In the genomic region with DNA sequence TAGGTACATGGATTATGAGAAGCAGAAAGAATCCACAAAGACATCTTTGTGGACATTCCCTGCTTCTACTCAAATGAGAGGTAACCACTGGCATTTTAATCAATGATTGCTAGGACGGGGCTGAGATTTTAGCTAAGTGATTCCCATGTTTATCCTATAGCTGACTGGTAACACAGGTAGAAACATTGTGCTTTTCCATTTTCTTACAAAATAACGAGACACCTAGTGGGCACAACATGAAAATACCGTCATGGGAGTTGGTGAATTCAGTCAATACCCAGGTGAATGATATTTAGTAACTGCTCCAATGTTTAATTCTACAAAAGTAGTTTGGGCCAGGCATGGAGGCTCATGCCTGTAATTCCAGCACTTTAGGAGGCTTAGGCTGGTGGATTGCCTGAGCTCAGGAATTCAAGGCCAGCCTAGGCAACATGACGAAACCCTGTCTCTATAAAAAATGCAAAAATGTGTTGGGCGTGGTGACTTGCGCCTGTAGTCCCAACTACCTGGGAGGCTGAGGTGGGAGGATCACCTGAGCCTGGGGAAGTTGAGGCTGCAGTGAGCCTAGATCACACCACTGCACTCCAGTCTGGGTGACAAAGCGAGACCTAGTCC, we compare ENCODE assay signal across 9 cellular contexts. TPM values are rescaled to one million over a fixed set of nuclear protein-coding genes. Genes with fewer than 3 reads are reported as not detected.
A peak's percentile ranks its signal among the peaks of the same experiment; 100 is the strongest.
DNase-seq lines count a peak whose midpoint lies in the region; ATAC-seq, FAIRE-seq and TF ChIP-seq lines count a peak whose summit lies in the region.
"Had no signal": no experiment of that assay in that cellular context is flagged by ENCODE, and none has a peak within 500 bp of the region (broad histone marks: within the 10 kb centered on the region; RNA-seq: fewer than 3 reads in every experiment).

No MANE protein-coding gene starts in this region.

- H3K4me1 Mint-ChIP-seq in CD8-positive, alpha-beta memory T cell = peaks cover 59 to 64% (median 63%) of the 10 kb centered on the region in 3 donors

- in situ Hi-C loops in GM13976 (cut with MboI; ENCODE audit: low sequenced_read_pairs, unreplicated experiment) = no loop called here

- peak overlapping the region; percentile 39 for H3K4me3 ChIP-seq in CD8-positive, alpha-beta memory T cell (ENCODE audit: low read length)
- H3K4me3 ChIP-seq in endothelial cell of umbilical vein (replicated peaks in 1 of 3; ENCODE audit: insufficient read depth in 1 of 3, low read depth in 1 of 3, low read length in 3 of 3) (no peak overlapping the region), psoas muscle (no peak overlapping the region)
- H3K4me3 ChIP-seq: SJSA1 had no signal

- 75 to 81% (median 76%) methylated on average over 7 of the region's 7 CpGs for WGBS in psoas muscle, 3 donors

- FAIRE-seq in endothelial cell of umbilical vein (lab: Jason Lieb, UNC) = peak; percentile 91

- no peak for TF ChIP-seq POLR2A in endothelial cell of umbilical vein (IDR thresholded peaks at IDR 0.05; ENCODE audit: low read depth, low read length)

- H2AFZ ChIP-seq in endothelial cell of umbilical vein (ENCODE audit: low read depth, low read length) = no peak overlapping the region

- no peaks in the 10 kb centered on the region for H3K9me1 ChIP-seq in endothelial cell of umbilical vein (replicated peaks; ENCODE audit: control insufficient read depth, extremely low read depth, insufficient read depth, low read length)

- no TSS peak for BruUV-seq in endothelial cell of umbilical vein (replicated peaks; lab: Mats Ljungman, UMichigan)

- no peaks in the 10 kb centered on the region for H3K27me3 Mint-ChIP-seq in CD8-positive, alpha-beta memory T cell

- H3K4me3 Mint-ChIP-seq in CD8-positive, alpha-beta memory T cell = peak overlapping the region; percentile 17 to 72 (median 57)

- peaks cover 0 to 5% (median 0%) of the 10 kb centered on the region in 3 donors for H3K36me3 Mint-ChIP-seq in CD8-positive, alpha-beta memory T cell

- no peaks in the 10 kb centered on the region for H3K36me3 ChIP-seq in CD8-positive, alpha-beta memory T cell (ENCODE audit: insufficient read depth, low read length)
- no peaks in the 10 kb centered on the region for H3K36me3 ChIP-seq in endothelial cell of umbilical vein (ENCODE audit: control insufficient read depth in 2 of 2, extremely low read depth in 1 of 2, insufficient read depth in 2 of 2, low read length in 2 of 2)
- H3K36me3 ChIP-seq in psoas muscle (ENCODE audit: insufficient read depth in 1 of 2, low read depth in 1 of 2) = no peaks in the 10 kb centered on the region
- H3K36me3 ChIP-seq: SJSA1 had no signal

- intact Hi-C loops in endothelial cell of umbilical vein (cut with micrococcal nuclease) (loop anchor here (1.0 kb wide), 1 partner anchor 191 kb away; no protein-coding TSS in a partner anchor), psoas muscle (cut with DNase I) (loop anchor here in 1 of 2 donors (2.0 to 10.0 kb wide), 2 partner anchors 36 to 194 kb away; partner anchors contain the start of gene DENND4A)

- H3K27ac ChIP-seq in CD8-positive, alpha-beta memory T cell (ENCODE audit: low read depth, low read length) = peak overlapping the region; percentile 57
- H3K27ac ChIP-seq in endothelial cell of umbilical vein (ENCODE audit: insufficient read depth, low read depth, low read length) (no peak overlapping the region), psoas muscle (no peak overlapping the region)
- H3K27ac ChIP-seq: SJSA1 had no signal

- dilution Hi-C loops in endothelial cell of umbilical vein (cut with MboI; ENCODE audit: extremely low pct_ligation_motif_present, low sequenced_read_pairs) = no loop called here

- peak in 2 of 5 donors; percentile 48 to 65 for DNase-seq in CD8-positive, alpha-beta memory T cell
- DNase-seq in GM13976 (ENCODE audit: low spot score) (no peak), RPMI8226 (peak; percentile 70), endothelial cell of umbilical vein (ENCODE audit: low read depth, low spot score) (peak; percentile 63), psoas muscle (no peak), GM19240 (ENCODE audit: insufficient read length, low spot score) (no peak), NCI-H1930 (lab: John Stamatoyannopoulos, UW) (no peak)

- H3K27me3 ChIP-seq in CD8-positive, alpha-beta memory T cell (ENCODE audit: insufficient read depth, low read length, poor library complexity, severe bottlenecking) = no peaks in the 10 kb centered on the region
- H3K27me3 ChIP-seq in endothelial cell of umbilical vein (ENCODE audit: control insufficient read depth in 2 of 2, insufficient read depth in 2 of 2, low read length in 2 of 2) = no peaks in the 10 kb centered on the region
- H3K27me3 ChIP-seq in psoas muscle (ENCODE audit: insufficient read depth in 3 of 3, low read length in 2 of 3) = no peaks in the 10 kb centered on the region
- H3K27me3 ChIP-seq: SJSA1 had no signal

- POLR2A ChIA-PET in CD8-positive, alpha-beta memory T cell (lab: Charles Lee) = interaction anchor here (0.7 to 1.9 kb wide), 3 partner anchors 22 to 58 kb away, joined by 3 to 19 read pairs (median 4); partner anchors contain the start of gene DENND4A
- POLR2A ChIA-PET in endothelial cell of umbilical vein (lab: Charles Lee) = no interaction called here

- peak overlapping the region; percentile 90 to 98 (median 95) for H3K27ac Mint-ChIP-seq in CD8-positive, alpha-beta memory T cell

- ATAC-seq in psoas muscle = no peak
- no peak for ATAC-seq in GM19328 (IDR thresholded peaks at IDR 0.05; ENCODE audit: unreplicated experiment)

- no peaks in the 10 kb centered on the region for H3K9me3 Mint-ChIP-seq in CD8-positive, alpha-beta memory T cell

- CTCF ChIA-PET in CD8-positive, alpha-beta memory T cell (lab: Charles Lee) = interaction anchor here (0.7 to 1.9 kb wide), 17 partner anchors 11 to 129 kb away, joined by 3 to 20 read pairs (median 4); partner anchors contain the start of genes DENND4A and RAB11A
- CTCF ChIA-PET in endothelial cell of umbilical vein (lab: Charles Lee) = interaction anchor here (0.9 to 1.9 kb wide), 12 partner anchors 8 to 233 kb away, joined by 3 to 13 read pairs (median 4); partner anchors contain the start of gene DENND4A

- H3K4me1 ChIP-seq in CD8-positive, alpha-beta memory T cell (ENCODE audit: insufficient read depth, low read length) = peaks cover 60% of the 10 kb centered on the region
- H3K4me1 ChIP-seq in endothelial cell of umbilical vein (ENCODE audit: control insufficient read depth, extremely low read depth, insufficient read depth, low read length) = peaks cover 25% of the 10 kb centered on the region
- peaks cover 30% of the 10 kb centered on the region for H3K4me1 ChIP-seq in psoas muscle

- H3K79me2 ChIP-seq in endothelial cell of umbilical vein (ENCODE audit: control insufficient read depth, insufficient read depth, low read length) = no peaks in the 10 kb centered on the region

- no peak overlapping the region for H3K9ac ChIP-seq in endothelial cell of umbilical vein (replicated peaks; ENCODE audit: extremely low read depth, insufficient read depth, low read length)

- H4K20me1 ChIP-seq in endothelial cell of umbilical vein (replicated peaks; ENCODE audit: control insufficient read depth, extremely low read depth, insufficient read depth, low read length) = no peaks in the 10 kb centered on the region

- TF ChIP-seq CTCF in GM13976 (IDR thresholded peaks at IDR 0.05; ENCODE audit: borderline replicate concordance, control extremely low read depth, extremely low read depth, insufficient read depth, missing control alignments) (peak; percentile 53), endothelial cell of umbilical vein (IDR thresholded peaks at IDR 0.05; ENCODE audit: extremely low read depth in 1 of 2, insufficient read depth in 1 of 2, low read depth in 1 of 2, low read length in 2 of 2) (peak; percentile 23 to 28), psoas muscle (IDR thresholded peaks at IDR 0.05) (peak; percentile 33)

- no peaks in the 10 kb centered on the region for H3K9me3 ChIP-seq in CD8-positive, alpha-beta memory T cell (ENCODE audit: low read length)
- H3K9me3 ChIP-seq in endothelial cell of umbilical vein (replicated peaks; ENCODE audit: control insufficient read depth, insufficient read depth, low read length) = no peaks in the 10 kb centered on the region
- H3K9me3 ChIP-seq in psoas muscle = no peaks in the 10 kb centered on the region
- H3K9me3 ChIP-seq: SJSA1 had no signal

- H3K4me2 ChIP-seq in endothelial cell of umbilical vein (ENCODE audit: insufficient read depth, low read length) = no peak overlapping the region

TF ChIP-seq in endothelial cell of umbilical vein, 7 proteins besides CTCF, POLR2A, EP300 and RAD21 (continues in another document):
- TF ChIP-seq FOS (IDR thresholded peaks at IDR 0.05; ENCODE audit: borderline replicate concordance, insufficient read depth, low read length) (no peak), JUN (IDR thresholded peaks at IDR 0.05; ENCODE audit: borderline replicate concordance, insufficient read depth, insufficient read length, low read depth) (no peak)

RNA-seq across cellular contexts. Expression of gene DENND4A, which starts 37.2 kb away (rescaled TPM):
- total RNA-seq in CD8-positive, alpha-beta memory T cell = 10 to 100 TPM; 47.2 to 54.3 TPM
- polyA plus RNA-seq in CD8-positive, alpha-beta memory T cell = 21.5 TPM
- total RNA-seq in endothelial cell of umbilical vein (22.2 and 25.2 TPM in 2 replicates), psoas muscle (10 to 100 TPM; 15.4 to 46.7 (median 23.4) TPM)
- polyA plus RNA-seq in endothelial cell of umbilical vein (4.7 and 5.7 TPM in 2 replicates), psoas muscle (10 to 100 TPM in 1 of 3 donors, 1 to 10 TPM in 2; 4.0 to 11.2 (median 7.0) TPM)
- polyA plus RNA-seq in endothelial cell of umbilical vein (2011; cell fraction: cytosol; rRNA removed) = 5.7 and 6.2 TPM in 2 replicates
- polyA plus RNA-seq in endothelial cell of umbilical vein (2011; cell fraction: nucleus; rRNA removed) = 16.9 and 18.2 TPM in 2 replicates
- 12.7 and 15.3 TPM in 2 replicates for polyA plus RNA-seq in endothelial cell of umbilical vein (2012)
- polyA minus RNA-seq in endothelial cell of umbilical vein = 39.9 and 47.8 TPM in 2 replicates
- polyA minus RNA-seq in endothelial cell of umbilical vein (2011; cell fraction: cytosol; rRNA and poly(A)+ RNA removed) = 16.8 TPM
- polyA minus RNA-seq in endothelial cell of umbilical vein (2011; cell fraction: nucleus; rRNA and poly(A)+ RNA removed) = 84.6 and 116 TPM in 2 replicates

RNA-seq across cellular contexts. Expression of gene RAB11A, which starts 40.0 kb away (rescaled TPM):
- 100 to 1,000 TPM; 158 to 159 TPM for total RNA-seq in CD8-positive, alpha-beta memory T cell
- 194 TPM for polyA plus RNA-seq in CD8-positive, alpha-beta memory T cell
- 250 and 257 TPM in 2 replicates for total RNA-seq in endothelial cell of umbilical vein
- 187 and 239 TPM in 2 replicates for polyA plus RNA-seq in endothelial cell of umbilical vein
- 442 and 454 TPM in 2 replicates for polyA plus RNA-seq in endothelial cell of umbilical vein (2011; cell fraction: cytosol; rRNA removed)
- 173 and 186 TPM in 2 replicates for polyA plus RNA-seq in endothelial cell of umbilical vein (2011; cell fraction: nucleus; rRNA removed)
- 369 and 484 TPM in 2 replicates for polyA plus RNA-seq in endothelial cell of umbilical vein (2012)
- 125 and 152 TPM in 2 replicates for polyA minus RNA-seq in endothelial cell of umbilical vein
- polyA minus RNA-seq in endothelial cell of umbilical vein (2011; cell fraction: cytosol; rRNA and poly(A)+ RNA removed) = 64.0 TPM
- polyA minus RNA-seq in endothelial cell of umbilical vein (2011; cell fraction: nucleus; rRNA and poly(A)+ RNA removed) = 31.3 and 45.1 TPM in 2 replicates
- 100 to 1,000 TPM in 2 of 4 donors, 10 to 100 TPM in 2; 89.5 to 152 (median 105) TPM for total RNA-seq in psoas muscle
- 100 to 1,000 TPM; 115 to 152 (median 150) TPM for polyA plus RNA-seq in psoas muscle

Comparison
In these comparisons a context has a peak if more than half of its experiments do, and no peak if none do; other contexts are left out.
1. DNase-seq: peak in RPMI8226 (single experiment) and endothelial cell of umbilical vein (single experiment); none in GM13976 (single experiment), psoas muscle (0 of 2), GM19240 (single experiment) and NCI-H1930 (0 of 2).
2. Peak in every context shown above with its lines, with median percentiles within 50 percentile points of each other: CTCF ChIP-seq.